Comparison of ENCODE assay signal across 11 cellular contexts in genomic region chr3:193590088-193590856, GRCh38. TPM values are rescaled to one million over a fixed set of nuclear protein-coding genes. Genes with fewer than 3 reads are reported as not detected.
DNase-seq lines count a peak whose midpoint lies in the region; ATAC-seq, FAIRE-seq and TF ChIP-seq lines count a peak whose summit lies in the region.
"Had no signal": no experiment of that assay in that cellular context is flagged by ENCODE, and none has a peak within 500 bp of the region (broad histone marks: within the 10 kb centered on the region; RNA-seq: fewer than 3 reads in every experiment).

No MANE protein-coding gene starts in this region.

- DNase-seq in HCT116 (ENCODE audit: low read depth, low spot score) (peak; percentile 74), PC-9 (peak; percentile 71 to 84), H1 (ENCODE audit: low read depth in 1 of 2, low spot score in 2 of 2) (no peak), skeletal muscle cell (ENCODE audit: low read depth) (peak; percentile 20), superior temporal gyrus (ENCODE audit: extremely low spot score) (no peak), 8988T (no peak)
- DNase-seq: naive thymus-derived CD8-positive, alpha-beta T cell; NCI-H345 had no signal

- peaks cover 5% of the 10 kb centered on the region; the same call in 1 of the 2 replicates for H3F3A ChIP-seq in PC-9 (ENCODE audit: insufficient read depth, low read depth)

- H3K27ac ChIP-seq in HCT116 (ENCODE audit: low read depth, low read length) (no peak overlapping the region), PC-9 (peak overlapping the region; percentile 16; the same call in 1 of the 2 replicates), H1 (ENCODE audit: low read depth, low read length) (no peak overlapping the region)
- H3K27ac ChIP-seq: coronary artery had no signal

- H2BK15ac ChIP-seq in H1 (ENCODE audit: low read length), result no peak overlapping the region

- H2BK12ac ChIP-seq in H1 (ENCODE audit: low read depth, low read length), result no peak overlapping the region

- H2AK5ac ChIP-seq in H1 (ENCODE audit: low read depth, low read length), result no peak overlapping the region

- H3K9me2 ChIP-seq in HCT116 (ENCODE audit: insufficient read depth), result no peaks in the 10 kb centered on the region; the same call in 1 of the 2 replicates
- no peaks in the 10 kb centered on the region for H3K9me2 ChIP-seq in PC-9 (ENCODE audit: insufficient read depth)

- CTCF ChIA-PET in HCT116 (lab: Charles Lee) (interaction anchor here (0.5 kb wide), 1 partner anchor 9 kb away, joined by 3 read pairs; no protein-coding TSS in a partner anchor), PC-9 (lab: Charles Lee) (interaction anchor here (0.6 kb wide), 2 partner anchors 10 to 77 kb away, joined by 4 to 5 read pairs; no protein-coding TSS in a partner anchor), H1 (lab: Charles Lee; ENCODE audit: partially characterized antibody) (interaction anchor here (2.1 kb wide), 1 partner anchor 18 kb away, joined by 5 read pairs; no protein-coding TSS in a partner anchor)

- H4K20me1 ChIP-seq in HCT116 (ENCODE audit: insufficient read depth) (no peaks in the 10 kb centered on the region), PC-9 (ENCODE audit: insufficient read depth) (peaks cover 13% of the 10 kb centered on the region; the same call in 1 of the 2 replicates), H1 (replicated peaks in 1 of 2; ENCODE audit: control insufficient read depth in 1 of 2, insufficient read depth in 2 of 2, low read length in 2 of 2) (no peaks in the 10 kb centered on the region)

- no peak overlapping the region for H4K8ac ChIP-seq in H1 (ENCODE audit: extremely low read depth, insufficient read depth, low read length)

- no peak for FAIRE-seq in H1 (lab: Jason Lieb, UNC)
- FAIRE-seq: G401.6 had no signal

- H3K27me3 ChIP-seq in HCT116 (ENCODE audit: insufficient read depth, low read length) (no peaks in the 10 kb centered on the region), PC-9 (ENCODE audit: insufficient read depth, low read depth) (no peaks in the 10 kb centered on the region), H1 (replicated peaks in 1 of 4; ENCODE audit: control insufficient read depth in 3 of 4, extremely low read depth in 1 of 4, insufficient read depth in 3 of 4, low read length in 3 of 4) (peaks cover 0 to 6% (median 2%) of the 10 kb centered on the region in 4 experiments; a peak in 3 of 7 replicates)

- peaks cover 3% of the 10 kb centered on the region; the same call in 1 of the 2 replicates for H3K79me1 ChIP-seq in H1 (ENCODE audit: low read depth, low read length)

- no peak overlapping the region for H4K5ac ChIP-seq in H1 (ENCODE audit: insufficient read length, low read depth, low read length)

- no peak overlapping the region for H3K23ac ChIP-seq in H1 (ENCODE audit: insufficient read length)

- BruUV-seq in HCT116 (replicated peaks; lab: Mats Ljungman, UMichigan) (no TSS peak), PC-9 (replicated peaks; lab: Mats Ljungman, UMichigan) (no TSS peak)

- no peak overlapping the region for H4K91ac ChIP-seq in H1 (replicated peaks; ENCODE audit: insufficient read length, low read length)

- H3K9ac ChIP-seq in HCT116 (ENCODE audit: low read length) (no peak overlapping the region), H1 (replicated peaks in 1 of 4; ENCODE audit: extremely low read depth in 1 of 4, low read depth in 3 of 4, low read length in 3 of 4) (no peak overlapping the region)

- peak overlapping the region; percentile 72 for H2AFZ ChIP-seq in HCT116 (ENCODE audit: low read depth, low read length, poor library complexity, severe bottlenecking)
- peak overlapping the region; percentile 8 for H2AFZ ChIP-seq in PC-9
- peak overlapping the region; percentile 40; the same call in 1 of the 2 replicates for H2AFZ ChIP-seq in H1 (ENCODE audit: low read length)

- H3K9me3 ChIP-seq in HCT116 (ENCODE audit: control insufficient read depth in 1 of 2, insufficient read depth in 1 of 2, low read depth in 1 of 2, low read length in 2 of 2) (no peaks in the 10 kb centered on the region), PC-9 (ENCODE audit: insufficient read depth, low read depth) (no peaks in the 10 kb centered on the region), H1 (ENCODE audit: insufficient read depth in 2 of 2, low read depth in 1 of 2, low read length in 1 of 2) (no peaks in the 10 kb centered on the region)

- POLR2A ChIA-PET in HCT116 (lab: Charles Lee) (no interaction called here), PC-9 (lab: Charles Lee; ENCODE audit: unreplicated experiment) (no interaction called here), H1 (lab: Charles Lee; ENCODE audit: partially characterized antibody) (no interaction called here)

- intact Hi-C loops in HCT116 (cut with micrococcal nuclease) (loop anchor here (5.0 kb wide), 1 partner anchor 727 kb away; no protein-coding TSS in a partner anchor), PC-9 (cut with micrococcal nuclease; ENCODE audit: unreplicated experiment) (loop anchor here (5.0 kb wide), 3 partner anchors 542 to 732 kb away; partner anchors contain the start of gene MB21D2)

- RAD21 ChIA-PET in HCT116 (lab: Charles Lee; ENCODE audit: low non-redundant PET in 1 of 2, low total read pairs in 2 of 2, uncharacterized antibody in 2 of 2, unreplicated experiment in 2 of 2), result no interaction called here

- TF ChIP-seq CTCF in HCT116 (IDR thresholded peaks at IDR 0.05 in 2 of 3, conservative IDR thresholded peaks at IDR 0.05 in 1 of 3; ENCODE audit: borderline replicate concordance in 1 of 3, insufficient read depth in 1 of 3, low read depth in 2 of 3, low read length in 2 of 3) (no peak), PC-9 (conservative IDR thresholded peaks at IDR 0.05) (no peak), H1 (IDR thresholded peaks at IDR 0.05; ENCODE audit: control extremely low read depth in 1 of 3, insufficient read depth in 1 of 3, low read depth in 1 of 3, low read length in 3 of 3) (no peak)

- ATAC-seq in HCT116, result peak; percentile 68
- ATAC-seq in HG02970 (IDR thresholded peaks at IDR 0.05; ENCODE audit: low FRiP score, unreplicated experiment), result no peak
- ATAC-seq: naive thymus-derived CD8-positive, alpha-beta T cell had no signal

- H3K18ac ChIP-seq in H1 (ENCODE audit: extremely low read depth, low read length), result no peak overlapping the region

- peaks cover 22% of the 10 kb centered on the region for H3K79me2 ChIP-seq in HCT116 (ENCODE audit: insufficient read depth, low read length)
- H3K79me2 ChIP-seq in PC-9 (ENCODE audit: low read depth), result peaks cover 22% of the 10 kb centered on the region
- H3K79me2 ChIP-seq in H1 (ENCODE audit: control insufficient read depth in 1 of 2, insufficient read depth in 2 of 2, low read length in 2 of 2), result peaks cover 0 to 21% of the 10 kb centered on the region in 2 experiments; a peak in 3 of 4 replicates

- H3K4me3 ChIP-seq in HCT116 (replicated peaks in 1 of 2; ENCODE audit: low read depth in 1 of 2, low read length in 2 of 2) (no peak overlapping the region; a peak in 1 of 4 replicates), PC-9 (no peak overlapping the region), H1 (ENCODE audit: extremely low read depth in 1 of 4, insufficient read depth in 2 of 4, low read depth in 3 of 4, low read length in 4 of 4) (no peak overlapping the region), skeletal muscle cell (ENCODE audit: low read depth, low read length) (no peak overlapping the region)
- H3K4me3 ChIP-seq: coronary artery had no signal

- no peak for TF ChIP-seq EP300 in H1 (IDR thresholded peaks at IDR 0.05; ENCODE audit: borderline replicate concordance in 1 of 2, low read depth in 2 of 2, low read length in 2 of 2)

- H3K4me2 ChIP-seq in HCT116 (ENCODE audit: low read length) (peak overlapping the region; percentile 55), PC-9 (peak overlapping the region; percentile 21), H1 (ENCODE audit: insufficient read depth in 1 of 2, low read depth in 2 of 2, low read length in 2 of 2) (no peak overlapping the region)

- H3K4me1 ChIP-seq in HCT116 (ENCODE audit: control insufficient read depth in 1 of 2, insufficient read depth in 2 of 2, low read length in 2 of 2), result peaks cover 18 to 32% of the 10 kb centered on the region in 2 experiments
- H3K4me1 ChIP-seq in PC-9 (replicated peaks; ENCODE audit: insufficient read depth), result peaks cover 35% of the 10 kb centered on the region
- peaks cover 0 to 4% (median 1%) of the 10 kb centered on the region in 4 experiments; a peak in 2 of 7 replicates for H3K4me1 ChIP-seq in H1 (replicated peaks in 1 of 4; ENCODE audit: control insufficient read depth in 3 of 4, insufficient read depth in 4 of 4, low read length in 3 of 4)

- no peak overlapping the region for H2BK120ac ChIP-seq in H1 (replicated peaks; ENCODE audit: low read depth, low read length)

- H3K4ac ChIP-seq in H1 (replicated peaks; ENCODE audit: insufficient read length, low read depth, low read length), result no peak overlapping the region

- WGBS in H1 (ENCODE audit: extremely low coverage in 1 of 2, insufficient coverage in 1 of 2, insufficient read length in 1 of 2, insufficient replicate concordance in 2 of 2, low coverage in 1 of 2, low lambda C conversion rate in 2 of 2, missing lambda C conversion rate in 1 of 2), 2 experiments, result 85% methylated on average over 6 of the region's 6 CpGs; no CpG with 5 or more reads in 1 of the 2 experiments

- no peak overlapping the region for H2BK5ac ChIP-seq in H1 (ENCODE audit: low read depth, low read length)

- TF ChIP-seq RAD21 in HCT116 (IDR thresholded peaks at IDR 0.05; ENCODE audit: low read depth) (no peak), H1 (IDR thresholded peaks at IDR 0.05 in 1 of 2, conservative IDR thresholded peaks at IDR 0.05 in 1 of 2; ENCODE audit: low read depth in 2 of 2, low read length in 2 of 2) (no peak)

- no peak overlapping the region for H2BK20ac ChIP-seq in H1 (ENCODE audit: low read length)

- H3K23me2 ChIP-seq in H1 (ENCODE audit: low read depth, low read length), result no peaks in the 10 kb centered on the region

- no peaks in the 10 kb centered on the region for H3K36me3 ChIP-seq in HCT116 (ENCODE audit: control insufficient read depth in 1 of 2, insufficient read depth in 2 of 2, low read length in 2 of 2)
- H3K36me3 ChIP-seq in PC-9 (ENCODE audit: low read depth), result no peaks in the 10 kb centered on the region
- no peaks in the 10 kb centered on the region for H3K36me3 ChIP-seq in H1 (ENCODE audit: control insufficient read depth in 2 of 4, insufficient read depth in 4 of 4, low read length in 3 of 4)

- no peak for TF ChIP-seq POLR2A in HCT116 (IDR thresholded peaks at IDR 0.05; ENCODE audit: borderline replicate concordance, extremely low read depth, insufficient read depth, insufficient read length)
- TF ChIP-seq POLR2A in H1 (IDR thresholded peaks at IDR 0.05; ENCODE audit: control extremely low read depth in 1 of 2, low read depth in 2 of 2, low read length in 2 of 2), result no peak

- no peak overlapping the region for H3K56ac ChIP-seq in H1 (replicated peaks; ENCODE audit: insufficient read length, low read depth, low read length)

- H3K14ac ChIP-seq in H1 (ENCODE audit: insufficient read length), result no peak overlapping the region

RNA-seq across cellular contexts. Expression of gene OPA1, which starts 2.7 kb away (rescaled TPM):
- 72.0 TPM for total RNA-seq in HCT116 (2021; ENCODE audit: unreplicated experiment)
- 23.8 and 26.2 TPM in 2 replicates for polyA plus RNA-seq in HCT116 (2012)
- total RNA-seq in PC-9 (2021), result 105 and 120 TPM in 2 replicates
- 109 and 114 TPM in 2 replicates for total RNA-seq in H1 (2021; fragmentation: NEBNext Ultra II Directional; extraction: Animal tissue kit (Norgen Biotek cat#: 25700))
- 15.1 and 20.3 TPM in 2 replicates for polyA plus RNA-seq in H1 (2011; rRNA removed)
- polyA plus RNA-seq in H1 (2011; cell fraction: cytosol; rRNA removed), result 25.3 TPM
- 25.1 TPM for polyA plus RNA-seq in H1 (2011; cell fraction: nucleus; rRNA removed)
- polyA plus RNA-seq in H1 (2012, experiment 1 of 2), result 44.9 to 98.6 TPM (median 58.0 TPM) in 4 replicates
- polyA plus RNA-seq in H1 (2012, experiment 2 of 2), result 1.9 TPM
- polyA plus RNA-seq in H1 (2013, experiment 1 of 2), result 56.9 TPM
- 56.9 TPM for polyA plus RNA-seq in H1 (2013, experiment 2 of 2)
- 142 and 164 TPM in 2 replicates for polyA minus RNA-seq in H1 (2011; rRNA and poly(A)+ RNA removed)
- 80.7 TPM for polyA minus RNA-seq in H1 (2011; cell fraction: cytosol; rRNA and poly(A)+ RNA removed)
- 145 TPM for polyA minus RNA-seq in H1 (2011; cell fraction: nucleus; rRNA and poly(A)+ RNA removed)

RNA-seq across cellular contexts. Expression of gene ATP13A4, which starts 35.6 kb away (rescaled TPM):
- total RNA-seq in HCT116 (2021; ENCODE audit: unreplicated experiment) (0.15 TPM), PC-9 (2021) (0.22 TPM in 1 of 2 replicates, not detected in the other)
- 0.02 and 0.23 TPM in 2 replicates for polyA plus RNA-seq in HCT116 (2012)
- not detected in 2 replicates for total RNA-seq in H1 (2021; fragmentation: NEBNext Ultra II Directional; extraction: Animal tissue kit (Norgen Biotek cat#: 25700))
- polyA plus RNA-seq in H1 (2011; rRNA removed), result 0.06 and 0.12 TPM in 2 replicates
- polyA plus RNA-seq in H1 (2011; cell fraction: cytosol; rRNA removed), result 0.06 TPM
- 0.09 TPM for polyA plus RNA-seq in H1 (2011; cell fraction: nucleus; rRNA removed)
- polyA plus RNA-seq in H1 (2012, experiment 1 of 2), result 0.12 to 0.19 TPM in 2 of 4 replicates, not detected in the others
- polyA plus RNA-seq in H1 (2012, experiment 2 of 2), result not detected
- polyA plus RNA-seq in H1 (2013, experiment 1 of 2), result 0.04 TPM
- 0.04 TPM for polyA plus RNA-seq in H1 (2013, experiment 2 of 2)
- 0.06 and 0.22 TPM in 2 replicates for polyA minus RNA-seq in H1 (2011; rRNA and poly(A)+ RNA removed)
- polyA minus RNA-seq in H1 (2011; cell fraction: cytosol; rRNA and poly(A)+ RNA removed), result not detected
- not detected for polyA minus RNA-seq in H1 (2011; cell fraction: nucleus; rRNA and poly(A)+ RNA removed)

Comparison
In these comparisons a context has a peak if more than half of its experiments do, and no peak if none do; other contexts are left out.
1. DNase-seq: peak in HCT116 (single experiment), PC-9 (2 of 2) and skeletal muscle cell (single experiment); none in H1 (0 of 2), superior temporal gyrus (single experiment) and 8988T (single experiment).
2. H2AFZ ChIP-seq: peak in every context shown above with its lines; median percentile 72 in HCT116; 40 in H1; 8 in PC-9.
3. H3K4me2 ChIP-seq: peak in HCT116 (single experiment) and PC-9 (single experiment); none in H1 (0 of 2).
4. Of the 16 proteins assayed by ChIP-seq in both H1 and HCT116: peak only in H1: none; only in HCT116: FOSL1, JUND and SP1; in both: none; in neither: 13.